9 cellular contexts compared by ENCODE assay signal in genomic region chr18:59861963-59862819, GRCh38. TPM values are rescaled to one million over a fixed set of nuclear protein-coding genes. Genes with fewer than 3 reads are reported as not detected.
DNase-seq lines count a peak whose midpoint lies in the region; ATAC-seq, FAIRE-seq and TF ChIP-seq lines count a peak whose summit lies in the region.
"Had no signal": no experiment of that assay in that cellular context is flagged by ENCODE, and none has a peak within 500 bp of the region (broad histone marks: within the 10 kb centered on the region; RNA-seq: fewer than 3 reads in every experiment).

No MANE protein-coding gene starts in this region.

- DNase-seq in GM19239 (ENCODE audit: insufficient read length, low spot score): no peak
- DNase-seq in HL-60 (ENCODE audit: low read depth in 1 of 2, low spot score in 1 of 2): peak; percentile 61 to 69
- peak; percentile 19 for DNase-seq in myocyte (ENCODE audit: low read depth)
- no peak for DNase-seq in mesothelial cell of epicardium (ENCODE audit: low spot score in 2 of 2, unreplicated experiment in 2 of 2)
- DNase-seq in type B pancreatic cell (ENCODE audit: extremely low spot score, unreplicated experiment): no peak
- DNase-seq: stimulated activated CD8-positive, alpha-beta memory T cell treated with anti-CD3 and anti-CD28 coated beads, Interleukin-4, amount 100 ng/mL, for 48 hours had no signal

- no peak for TF ChIP-seq CTCF in HL-60 (IDR thresholded peaks at IDR 0.05; ENCODE audit: insufficient read depth, low read length)
- no peak for TF ChIP-seq CTCF in mesothelial cell of epicardium (IDR thresholded peaks at IDR 0.05; ENCODE audit: unreplicated experiment)
- no peak for TF ChIP-seq CTCF in type B pancreatic cell (conservative IDR thresholded peaks at IDR 0.05)

- peak; percentile 87 for FAIRE-seq in GM19239 (lab: Jason Lieb, UNC)

- no peak overlapping the region for H3K27ac ChIP-seq in HL-60 (replicated peaks)
- H3K27ac ChIP-seq: SJCRH30 had no signal

- H3K27me3 Mint-ChIP-seq in mesothelial cell of epicardium (ENCODE audit: low read depth) (peaks cover 10% of the 10 kb centered on the region), type B pancreatic cell (no peaks in the 10 kb centered on the region)

- H3K4me1 Mint-ChIP-seq in mesothelial cell of epicardium (no peaks in the 10 kb centered on the region), type B pancreatic cell (ENCODE audit: unreplicated experiment) (peaks cover 5% of the 10 kb centered on the region)

- H3K4me3 ChIP-seq in HL-60 (replicated peaks; ENCODE audit: insufficient read depth, low read length): no peak overlapping the region
- H3K4me3 ChIP-seq: SJCRH30 had no signal

- H3K27me3 ChIP-seq in HL-60 (ENCODE audit: insufficient read depth, poor library complexity, severe bottlenecking): no peaks in the 10 kb centered on the region
- H3K27me3 ChIP-seq: SJCRH30 had no signal

- H3K36me3 Mint-ChIP-seq in mesothelial cell of epicardium: no peaks in the 10 kb centered on the region
- H3K36me3 Mint-ChIP-seq in type B pancreatic cell: no peaks in the 10 kb centered on the region

- H3K9me3 Mint-ChIP-seq in mesothelial cell of epicardium: no peaks in the 10 kb centered on the region
- no peaks in the 10 kb centered on the region for H3K9me3 Mint-ChIP-seq in type B pancreatic cell

- ATAC-seq in HG02623 (IDR thresholded peaks at IDR 0.05; ENCODE audit: unreplicated experiment) (peak; percentile 77), GM18520 (IDR thresholded peaks at IDR 0.05; ENCODE audit: unreplicated experiment) (no peak)

- H3K27ac Mint-ChIP-seq in mesothelial cell of epicardium: no peak overlapping the region
- H3K27ac Mint-ChIP-seq in type B pancreatic cell: no peak overlapping the region

- H3K4me3 Mint-ChIP-seq in mesothelial cell of epicardium (no peak overlapping the region), type B pancreatic cell (no peak overlapping the region)

RNA-seq across cellular contexts. Expression of gene PMAIP1, which starts 37.6 kb away (rescaled TPM):
- total RNA-seq in myocyte (62.5 and 75.1 TPM in 2 replicates), mesothelial cell of epicardium (7.6 to 10.9 TPM (median 9.9 TPM) in 3 replicates), type B pancreatic cell (ENCODE audit: low replicate concordance) (16.5 and 24.4 TPM in 2 replicates)
- 10.3 TPM for polyA plus RNA-seq in myocyte (2012)

Comparison
In these comparisons a context has a peak if more than half of its experiments do, and no peak if none do; other contexts are left out.
1. DNase-seq: peak in HL-60 (2 of 2) and myocyte (single experiment); none in GM19239 (single experiment), mesothelial cell of epicardium (0 of 2) and type B pancreatic cell (single experiment).